ENCODE assay signal across 22 cellular contexts in the genomic region with DNA sequence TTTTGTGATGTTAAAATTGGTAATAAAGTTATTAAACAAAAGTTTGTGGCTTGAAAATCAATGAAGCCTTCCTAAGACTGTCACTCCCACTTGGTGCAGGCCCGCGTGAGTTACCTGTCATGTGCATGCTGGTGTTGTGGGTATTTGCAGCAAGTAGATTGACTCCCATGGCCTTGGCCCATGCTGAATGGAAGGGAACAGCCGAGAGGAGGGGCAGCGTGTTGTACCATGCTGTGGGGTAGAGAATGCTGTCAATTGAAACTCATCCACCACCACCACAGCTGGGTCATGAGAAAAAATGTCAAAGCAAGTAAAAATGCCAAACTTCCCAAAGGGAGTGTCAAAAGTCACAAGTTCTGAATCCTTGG. TPM values are rescaled to one million over a fixed set of nuclear protein-coding genes. Genes with fewer than 3 reads are reported as not detected.
A peak's percentile ranks its signal among the peaks of the same experiment; 100 is the strongest.
DNase-seq lines count a peak whose midpoint lies in the region; ATAC-seq, FAIRE-seq and TF ChIP-seq lines count a peak whose summit lies in the region.
"Had no signal": no experiment of that assay in that cellular context is flagged by ENCODE, and none has a peak within 500 bp of the region (broad histone marks: within the 10 kb centered on the region; RNA-seq: fewer than 3 reads in every experiment).

No MANE protein-coding gene starts in this region.

- no peaks in the 10 kb centered on the region for H3K79me1 ChIP-seq in IMR-90 (ENCODE audit: low read depth in 1 of 2, low read length in 2 of 2)
- H3K79me1 ChIP-seq in neuronal stem cell (ENCODE audit: low read depth, low read length): no peaks in the 10 kb centered on the region

- H3K14ac ChIP-seq in IMR-90 (replicated peaks; ENCODE audit: low read depth, low read length): no peak overlapping the region
- no peak overlapping the region for H3K14ac ChIP-seq in neuronal stem cell (ENCODE audit: low read length)

- H3K4me2 ChIP-seq in IMR-90 (ENCODE audit: low read depth, low read length): no peak overlapping the region
- H3K4me2 ChIP-seq in neuronal stem cell (ENCODE audit: insufficient read depth, low read length, poor library complexity, severe bottlenecking): no peak overlapping the region

- no peak for DNase-seq in activated CD4-positive, alpha-beta memory T cell treated with anti-CD3 and anti-CD28 coated beads, Interleukin-2, amount 10 ng/mL, durations not matched to agents 7 days and 5 days
- DNase-seq in activated CD4-positive, alpha-beta memory T cell treated with anti-CD3 and anti-CD28 coated beads for 36 hours: no peak
- DNase-seq in GM18507 (ENCODE audit: extremely low spot score, insufficient read length, low read depth) (no peak), IMR-90 (no peak), neuronal stem cell (ENCODE audit: low spot score) (no peak), HUDEP-2 (lab: John Stamatoyannopoulos, UW; ENCODE audit: unreplicated experiment in 76 of 76) (no peak), upper lobe of right lung (no peak)
- DNase-seq: Caco-2; CD8-positive, alpha-beta T cell; NCI-H1048; NCI-H1694; NCI-H2029 treated with DMSO at 0.1 percent for 48 hours; OCI-M1; Peyer's patch; SHP77 treated with DMSO at 0.1 percent for 48 hours had no signal

- peaks cover 2% of the 10 kb centered on the region for H3K27me3 Mint-ChIP-seq in activated CD4-positive, alpha-beta memory T cell treated with anti-CD3 and anti-CD28 coated beads, Interleukin-2, amount 10 ng/mL, durations not matched to agents 7 days and 5 days
- H3K27me3 Mint-ChIP-seq in activated CD4-positive, alpha-beta memory T cell treated with anti-CD3 and anti-CD28 coated beads for 36 hours: no peaks in the 10 kb centered on the region
- H3K27me3 Mint-ChIP-seq: B cell had no signal

- H3K56ac ChIP-seq in IMR-90 (ENCODE audit: extremely low read depth, insufficient read depth, low read length): no peak overlapping the region

- peaks cover 3% of the 10 kb centered on the region for H3K36me3 Mint-ChIP-seq in activated CD4-positive, alpha-beta memory T cell treated with anti-CD3 and anti-CD28 coated beads, Interleukin-2, amount 10 ng/mL, durations not matched to agents 7 days and 5 days (ENCODE audit: low read depth)
- no peaks in the 10 kb centered on the region for H3K36me3 Mint-ChIP-seq in activated CD4-positive, alpha-beta memory T cell treated with anti-CD3 and anti-CD28 coated beads for 36 hours
- H3K36me3 Mint-ChIP-seq: CD8-positive, alpha-beta T cell had no signal

- in situ Hi-C loops in IMR-90 (cut with MboI; ENCODE audit: low sequenced_read_pairs): no loop called here

- POLR2A ChIA-PET in activated CD4-positive, alpha-beta memory T cell treated with anti-CD3 and anti-CD28 coated beads, Interleukin-2, amount 10 ng/mL, durations not matched to agents 7 days and 5 days (lab: Charles Lee): no interaction called here
- POLR2A ChIA-PET in activated CD4-positive, alpha-beta memory T cell treated with anti-CD3 and anti-CD28 coated beads for 36 hours (lab: Charles Lee): no interaction called here
- POLR2A ChIA-PET in IMR-90 (lab: Charles Lee; ENCODE audit: unreplicated experiment): no interaction called here

- peak overlapping the region; percentile 40 for H2BK120ac ChIP-seq in IMR-90 (ENCODE audit: low read depth, low read length)
- no peak overlapping the region for H2BK120ac ChIP-seq in neuronal stem cell (ENCODE audit: low read depth, low read length)

- no peak for ATAC-seq in IMR-90 (ENCODE audit: low read depth)
- ATAC-seq in HG03460 (IDR thresholded peaks at IDR 0.05; ENCODE audit: unreplicated experiment): no peak
- ATAC-seq in upper lobe of right lung: no peak
- ATAC-seq: CD8-positive, alpha-beta T cell; HCT116 had no signal

- H4K8ac ChIP-seq in IMR-90 (ENCODE audit: low read depth in 2 of 2, low read length in 2 of 2): no peak overlapping the region
- H4K8ac ChIP-seq in neuronal stem cell (ENCODE audit: low read depth, low read length): no peak overlapping the region

- no peak overlapping the region for H3K23ac ChIP-seq in IMR-90 (ENCODE audit: low read depth, low read length)
- peak overlapping the region; percentile 82 for H3K23ac ChIP-seq in neuronal stem cell (ENCODE audit: low read depth, low read length, poor library complexity)

- CTCF ChIA-PET in activated CD4-positive, alpha-beta memory T cell treated with anti-CD3 and anti-CD28 coated beads, Interleukin-2, amount 10 ng/mL, durations not matched to agents 7 days and 5 days (lab: Charles Lee): no interaction called here
- CTCF ChIA-PET in activated CD4-positive, alpha-beta memory T cell treated with anti-CD3 and anti-CD28 coated beads for 36 hours (lab: Charles Lee): no interaction called here
- CTCF ChIA-PET in IMR-90 (lab: Yijun Ruan, JAX): no interaction called here

- H4K91ac ChIP-seq in IMR-90 (ENCODE audit: insufficient read depth, low read depth, low read length): peak overlapping the region; percentile 4; the same call in 1 of the 2 replicates
- H4K91ac ChIP-seq in neuronal stem cell (ENCODE audit: low read depth, low read length, poor library complexity): no peak overlapping the region

- TF ChIP-seq POLR2A in IMR-90 (IDR thresholded peaks at IDR 0.05; ENCODE audit: low read depth, low read length): no peak

- peaks cover 3% of the 10 kb centered on the region; the same call in 1 of the 2 replicates for H3K9me1 ChIP-seq in IMR-90 (ENCODE audit: insufficient read depth, low read length)

- peak overlapping the region; percentile 37 for H3K27ac Mint-ChIP-seq in activated CD4-positive, alpha-beta memory T cell treated with anti-CD3 and anti-CD28 coated beads, Interleukin-2, amount 10 ng/mL, durations not matched to agents 7 days and 5 days
- no peak overlapping the region for H3K27ac Mint-ChIP-seq in activated CD4-positive, alpha-beta memory T cell treated with anti-CD3 and anti-CD28 coated beads for 36 hours
- H3K27ac Mint-ChIP-seq: B cell; CD8-positive, alpha-beta T cell had no signal

- no peaks in the 10 kb centered on the region for H3K9me3 ChIP-seq in IMR-90 (ENCODE audit: control insufficient read depth, insufficient read depth, low read length)
- H3K9me3 ChIP-seq in neuronal stem cell (replicated peaks in 1 of 2; ENCODE audit: control insufficient read depth in 2 of 2, insufficient read depth in 1 of 2, low read depth in 1 of 2, low read length in 2 of 2): no peaks in the 10 kb centered on the region
- no peaks in the 10 kb centered on the region for H3K9me3 ChIP-seq in upper lobe of right lung
- H3K9me3 ChIP-seq: Caco-2, Peyer's patch had no signal

- H2AK5ac ChIP-seq in IMR-90 (ENCODE audit: low read depth, low read length): 0 out of 2 replicates have a peak overlapping the region, but pooled peaks have one; percentile 8
- no peak overlapping the region for H2AK5ac ChIP-seq in neuronal stem cell (ENCODE audit: low read depth, low read length)

- H3K4me1 Mint-ChIP-seq in activated CD4-positive, alpha-beta memory T cell treated with anti-CD3 and anti-CD28 coated beads, Interleukin-2, amount 10 ng/mL, durations not matched to agents 7 days and 5 days: peaks cover 31% of the 10 kb centered on the region
- peaks cover 10% of the 10 kb centered on the region for H3K4me1 Mint-ChIP-seq in activated CD4-positive, alpha-beta memory T cell treated with anti-CD3 and anti-CD28 coated beads for 36 hours (ENCODE audit: low read depth)

- H3K36me3 ChIP-seq in IMR-90 (ENCODE audit: control insufficient read depth, insufficient read depth, low read length) (no peaks in the 10 kb centered on the region; the same call in 1 of the 2 replicates), neuronal stem cell (replicated peaks in 1 of 2; ENCODE audit: control insufficient read depth in 2 of 2, insufficient read depth in 2 of 2, low read length in 2 of 2) (no peaks in the 10 kb centered on the region), upper lobe of right lung (no peaks in the 10 kb centered on the region)
- H3K36me3 ChIP-seq: Peyer's patch had no signal

- no peak overlapping the region for H2BK12ac ChIP-seq in neuronal stem cell (ENCODE audit: low read length)

- H3K18ac ChIP-seq in IMR-90 (ENCODE audit: low read depth, low read length) (no peak overlapping the region), neuronal stem cell (ENCODE audit: low read length) (no peak overlapping the region)

- H3K27me3 ChIP-seq in IMR-90 (ENCODE audit: control insufficient read depth, insufficient read depth, low read length) (no peaks in the 10 kb centered on the region), neuronal stem cell (ENCODE audit: control insufficient read depth in 3 of 3, insufficient read depth in 3 of 3, low read depth in 1 of 3, low read length in 3 of 3) (no peaks in the 10 kb centered on the region), upper lobe of right lung (no peaks in the 10 kb centered on the region)
- H3K27me3 ChIP-seq: Peyer's patch had no signal

- no peak overlapping the region for H3K9ac ChIP-seq in IMR-90 (ENCODE audit: low read depth, low read length)
- H3K9ac ChIP-seq in neuronal stem cell (ENCODE audit: low read depth, low read length, poor library complexity): no peak overlapping the region

- H4K5ac ChIP-seq in IMR-90 (ENCODE audit: low read depth, low read length): no peak overlapping the region

- H2BK20ac ChIP-seq in IMR-90 (ENCODE audit: low read depth, low read length): peak overlapping the region; percentile 18; the same call in 1 of the 2 replicates

- TF ChIP-seq RAD21 in IMR-90 (IDR thresholded peaks at IDR 0.05; ENCODE audit: low read length): no peak

- TF ChIP-seq CTCF in IMR-90 (conservative IDR thresholded peaks at IDR 0.05; ENCODE audit: low read depth, low read length) (no peak), upper lobe of right lung (IDR thresholded peaks at IDR 0.05) (no peak)

- no peak overlapping the region for H3K4me3 Mint-ChIP-seq in activated CD4-positive, alpha-beta memory T cell treated with anti-CD3 and anti-CD28 coated beads, Interleukin-2, amount 10 ng/mL, durations not matched to agents 7 days and 5 days
- H3K4me3 Mint-ChIP-seq in activated CD4-positive, alpha-beta memory T cell treated with anti-CD3 and anti-CD28 coated beads for 36 hours: no peak overlapping the region
- H3K4me3 Mint-ChIP-seq: B cell; CD8-positive, alpha-beta T cell had no signal

- H3K4ac ChIP-seq in IMR-90 (ENCODE audit: low read depth, low read length): no peak overlapping the region
- H3K4ac ChIP-seq in neuronal stem cell (ENCODE audit: low read length): no peak overlapping the region

- FAIRE-seq in GM18507 (lab: Jason Lieb, UNC): peak; percentile 59

- H2AK9ac ChIP-seq in IMR-90 (replicated peaks; ENCODE audit: low read depth, low read length, poor library complexity): peak overlapping the region; percentile 43

- no CpG with 5 or more reads among the region's 4 CpGs for WGBS in IMR-90 (ENCODE audit: extremely low coverage in 2 of 2, insufficient read length in 1 of 2), 2 experiments
- no CpG with 5 or more reads among the region's 4 CpGs for WGBS in neuronal stem cell (ENCODE audit: extremely low coverage in 2 of 2, insufficient read length in 2 of 2, insufficient replicate concordance in 1 of 2), 2 donors

- no peaks in the 10 kb centered on the region for H4K20me1 ChIP-seq in IMR-90 (ENCODE audit: insufficient read depth, low read length)

- dilution Hi-C loops in IMR-90 (cut with HindIII; ENCODE audit: low sequenced_read_pairs, unreplicated experiment): no loop called here

- H2BK15ac ChIP-seq in IMR-90 (ENCODE audit: low read depth, low read length): no peak overlapping the region
- no peak overlapping the region for H2BK15ac ChIP-seq in neuronal stem cell (ENCODE audit: low read length)

- H3K9me3 Mint-ChIP-seq in activated CD4-positive, alpha-beta memory T cell treated with anti-CD3 and anti-CD28 coated beads, Interleukin-2, amount 10 ng/mL, durations not matched to agents 7 days and 5 days: no peaks in the 10 kb centered on the region
- no peaks in the 10 kb centered on the region for H3K9me3 Mint-ChIP-seq in activated CD4-positive, alpha-beta memory T cell treated with anti-CD3 and anti-CD28 coated beads for 36 hours
- H3K9me3 Mint-ChIP-seq: CD8-positive, alpha-beta T cell had no signal

- BruUV-seq in IMR-90 (replicated peaks; lab: Mats Ljungman, UMichigan): no TSS peak

- H2BK5ac ChIP-seq in IMR-90 (ENCODE audit: low read depth, low read length, poor library complexity, severe bottlenecking) (no peak overlapping the region), neuronal stem cell (ENCODE audit: low read length) (no peak overlapping the region)

- intact Hi-C loops in activated CD4-positive, alpha-beta memory T cell treated with anti-CD3 and anti-CD28 coated beads for 36 hours (cut with micrococcal nuclease): loop anchor here (5.0 kb wide), 1 partner anchor 59 kb away; no protein-coding TSS in a partner anchor
- intact Hi-C loops in IMR-90 (cut with micrococcal nuclease): no loop called here
- intact Hi-C loops in upper lobe of right lung (cut with DNase I): no loop called here

- H2AFZ ChIP-seq in IMR-90 (replicated peaks; ENCODE audit: low read length, poor library complexity) (no peak overlapping the region), neuronal stem cell (ENCODE audit: low read length) (no peak overlapping the region)

- no peak overlapping the region for H3K4me3 ChIP-seq in IMR-90 (ENCODE audit: insufficient read depth, low read depth, low read length)
- H3K4me3 ChIP-seq in neuronal stem cell (ENCODE audit: low read length in 2 of 2): no peak overlapping the region
- no peak overlapping the region for H3K4me3 ChIP-seq in upper lobe of right lung
- H3K4me3 ChIP-seq: Peyer's patch had no signal

- H3K27ac ChIP-seq in IMR-90 (ENCODE audit: insufficient read depth, low read length): no peak overlapping the region
- H3K27ac ChIP-seq in neuronal stem cell (replicated peaks; ENCODE audit: low read length): no peak overlapping the region
- H3K27ac ChIP-seq in upper lobe of right lung: no peak overlapping the region
- H3K27ac ChIP-seq: 22Rv1, C4-2B, Peyer's patch had no signal

- H3K4me1 ChIP-seq in IMR-90 (ENCODE audit: control insufficient read depth, insufficient read depth, low read length) (peaks cover 6% of the 10 kb centered on the region), neuronal stem cell (ENCODE audit: control insufficient read depth in 2 of 2, insufficient read depth in 1 of 2, low read depth in 1 of 2, low read length in 2 of 2) (peaks cover 3% of the 10 kb centered on the region in 2 donors), upper lobe of right lung (peaks cover 10% of the 10 kb centered on the region)
- H3K4me1 ChIP-seq: Caco-2, Peyer's patch had no signal

RNA-seq across cellular contexts. Expression of a gene that starts 12.7 kb away (rescaled TPM):
- not detected for total RNA-seq in activated CD4-positive, alpha-beta memory T cell treated with anti-CD3 and anti-CD28 coated beads, Interleukin-2, amount 10 ng/mL, durations not matched to agents 7 days and 5 days
- not detected for total RNA-seq in activated CD4-positive, alpha-beta memory T cell treated with anti-CD3 and anti-CD28 coated beads for 36 hours
- total RNA-seq in IMR-90 (2012; rRNA removed) (not detected in 2 replicates), upper lobe of right lung (10.1 TPM)
- 0.04 and 0.07 TPM in 2 replicates for polyA plus RNA-seq in IMR-90 (2012; rRNA removed)
- not detected in 2 replicates for polyA plus RNA-seq in IMR-90 (2012; cell fraction: cytosol; rRNA removed)
- 0.22 TPM in 1 of 2 replicates, not detected in the other for polyA plus RNA-seq in IMR-90 (2012; cell fraction: nucleus; rRNA removed; ENCODE audit: low replicate concordance)
- polyA plus RNA-seq in neuronal stem cell (2013, experiment 1 of 2): not detected
- not detected for polyA plus RNA-seq in neuronal stem cell (2013, experiment 2 of 2)
- total RNA-seq: B cell; Caco-2; CD8-positive, alpha-beta T cell; H4; NCI-H460 had no signal

RNA-seq across cellular contexts. Expression of a gene that starts 31.1 kb away (rescaled TPM):
- total RNA-seq in activated CD4-positive, alpha-beta memory T cell treated with anti-CD3 and anti-CD28 coated beads, Interleukin-2, amount 10 ng/mL, durations not matched to agents 7 days and 5 days: 1 to 10 TPM; 5.3 to 6.1 TPM
- total RNA-seq in activated CD4-positive, alpha-beta memory T cell treated with anti-CD3 and anti-CD28 coated beads for 36 hours: 1 to 10 TPM; 4.3 to 5.0 TPM
- total RNA-seq in IMR-90 (2012; rRNA removed) (not detected in 2 replicates), upper lobe of right lung (14.0 TPM)
- polyA plus RNA-seq in IMR-90 (2012; rRNA removed): not detected in 2 replicates
- not detected in 2 replicates for polyA plus RNA-seq in IMR-90 (2012; cell fraction: cytosol; rRNA removed)
- polyA plus RNA-seq in IMR-90 (2012; cell fraction: nucleus; rRNA removed; ENCODE audit: low replicate concordance): not detected in 2 replicates
- polyA plus RNA-seq in neuronal stem cell (2013, experiment 1 of 2): not detected
- polyA plus RNA-seq in neuronal stem cell (2013, experiment 2 of 2): not detected
- total RNA-seq: Caco-2, NCI-H460 had no signal

Comparison
In these comparisons a context has a peak if more than half of its experiments do, and no peak if none do; other contexts are left out.
1. RNA of a gene that starts 12.7 kb away (total RNA-seq): 10.1 TPM in upper lobe of right lung (single experiment); not detected in activated CD4-positive, alpha-beta memory T cell treated with anti-CD3 and anti-CD28 coated beads, Interleukin-2, amount 10 ng/mL, durations not matched to agents 7 days and 5 days, not detected in activated CD4-positive, alpha-beta memory T cell treated with anti-CD3 and anti-CD28 coated beads for 36 hours and not detected in IMR-90; every median in the first group is over 10 times any median in the second.